In genomic region chr16:17519041-17519440, GRCh38 we compare ENCODE assay signal across 1 cellular context.
A peak's percentile ranks its signal among the peaks of the same experiment; 100 is the strongest.
TF ChIP-seq lines count a peak whose summit lies in the region.

No MANE protein-coding gene starts in this region.

TF ChIP-seq in SK-N-SH, 30 proteins besides CTCF, POLR2A, EP300 and RAD21 (continued from another document):
- TF ChIP-seq PBX3 (IDR thresholded peaks at IDR 0.05) (peak; percentile 38), SMC3 (IDR thresholded peaks at IDR 0.05; ENCODE audit: low read depth, low read length) (no peak)
